ENCODE assay signal across 18 cellular contexts in the genomic region with DNA sequence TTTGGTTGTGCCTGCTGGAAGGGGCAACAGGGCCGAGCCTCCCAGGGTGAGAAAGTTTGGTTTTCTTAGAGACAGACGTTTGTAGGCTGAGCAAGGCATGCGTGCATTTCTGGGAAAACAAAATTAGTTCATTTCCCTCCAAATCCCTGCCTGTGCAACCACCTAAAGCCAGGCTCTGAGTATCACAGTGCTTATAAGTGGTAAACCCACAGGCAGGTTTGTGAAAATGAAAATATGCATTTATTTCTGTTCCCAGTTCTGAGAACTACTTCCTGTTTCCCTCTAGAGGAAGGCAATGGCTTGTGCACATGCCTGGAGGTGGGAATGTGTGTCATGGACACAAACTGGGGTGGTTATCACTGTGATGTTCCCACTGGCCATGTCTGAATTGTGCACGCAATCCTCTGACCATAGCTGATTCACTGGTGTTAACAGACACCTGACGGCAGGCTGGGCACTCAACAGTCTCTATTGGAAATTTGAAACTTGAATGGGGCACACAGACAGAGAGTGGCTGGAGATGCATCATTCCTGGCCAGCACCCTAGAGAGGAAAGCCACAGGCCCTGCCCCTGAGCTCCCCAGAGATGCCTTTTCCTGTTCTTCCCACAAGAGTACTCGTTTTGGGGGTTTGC. TPM values are rescaled to one million over a fixed set of nuclear protein-coding genes. Genes with fewer than 3 reads are reported as not detected.
DNase-seq lines count a peak whose midpoint lies in the region; ATAC-seq, FAIRE-seq and TF ChIP-seq lines count a peak whose summit lies in the region.
"Had no signal": no experiment of that assay in that cellular context is flagged by ENCODE, and none has a peak within 500 bp of the region (broad histone marks: within the 10 kb centered on the region; RNA-seq: fewer than 3 reads in every experiment).

No MANE protein-coding gene starts in this region.

- POLR2A ChIA-PET in SK-N-SH (lab: Yijun Ruan, JAX) (no interaction called here), T-cell (lab: Charles Lee) (interaction anchor here (0.5 to 0.7 kb wide), 3 partner anchors 22 to 67 kb away, joined by 3 to 4 read pairs (median 3); a partner anchor contains a TSS), PC-9 (lab: Charles Lee; ENCODE audit: unreplicated experiment) (no interaction called here)

- H3K27me3 ChIP-seq in SK-N-SH (ENCODE audit: insufficient read depth) (no peaks in the 10 kb centered on the region), foreskin keratinocyte (no peaks in the 10 kb centered on the region), PC-9 (ENCODE audit: insufficient read depth, low read depth) (no peaks in the 10 kb centered on the region), pancreas (no peaks in the 10 kb centered on the region)
- H3K27me3 ChIP-seq: cardiac muscle cell, SJSA1 had no signal

- no peaks in the 10 kb centered on the region; the same call in 1 of the 2 replicates for H3K79me2 ChIP-seq in SK-N-SH (ENCODE audit: insufficient read depth)
- H3K79me2 ChIP-seq in PC-9 (ENCODE audit: low read depth) = no peaks in the 10 kb centered on the region; the same call in 1 of the 2 replicates

- no peak overlapping the region for H3K4me3 Mint-ChIP-seq in T-cell
- H3K4me3 Mint-ChIP-seq: type B pancreatic cell, WTC11 had no signal

- WGBS in SK-N-SH (ENCODE audit: low lambda C conversion rate) = 58% methylated on average over 6 of the region's 6 CpGs
- WGBS in pancreas, 2 donors = 35 to 48% methylated on average over 6 of the region's 6 CpGs

- peaks cover 4% of the 10 kb centered on the region for H3K36me3 Mint-ChIP-seq in T-cell
- H3K36me3 Mint-ChIP-seq: type B pancreatic cell, WTC11 had no signal

- CTCF ChIA-PET in SK-N-SH (lab: Yijun Ruan, JAX) = interaction anchor here (1.2 kb wide), 1 partner anchor 96 kb away, joined by 3 read pairs; no protein-coding TSS in a partner anchor
- CTCF ChIA-PET in T-cell (lab: Charles Lee) = interaction anchor here in 1 of 2 donors (0.8 kb wide), 1 partner anchor 96 kb away, joined by 3 read pairs; no protein-coding TSS in a partner anchor
- CTCF ChIA-PET in PC-9 (lab: Charles Lee) = interaction anchor here (0.6 kb wide), 2 partner anchors 39 to 49 kb away, joined by 3 to 4 read pairs; no protein-coding TSS in a partner anchor

- peaks cover 45 to 49% (median 46%) of the 10 kb centered on the region in 3 donors for H3K4me1 Mint-ChIP-seq in T-cell

- H3K4me3 ChIP-seq in SK-N-SH (ENCODE audit: low read depth in 2 of 2, low read length in 1 of 2) (no peak overlapping the region), PC-9 (no peak overlapping the region), pancreas (no peak overlapping the region)
- H3K4me3 ChIP-seq: cardiac muscle cell, SJSA1 had no signal

- H3F3A ChIP-seq in SK-N-SH (replicated peaks; ENCODE audit: insufficient read depth) = no peaks in the 10 kb centered on the region
- H3F3A ChIP-seq in PC-9 (ENCODE audit: insufficient read depth, low read depth) = peaks cover 18% of the 10 kb centered on the region

- peaks cover 4 to 5% of the 10 kb centered on the region in 2 experiments; a peak in 3 of 4 replicates for H3K4me1 ChIP-seq in SK-N-SH (ENCODE audit: control insufficient read depth in 1 of 2, insufficient read depth in 2 of 2, low read depth in 1 of 2, low read length in 1 of 2)
- peaks cover 33% of the 10 kb centered on the region for H3K4me1 ChIP-seq in foreskin keratinocyte
- peaks cover 24% of the 10 kb centered on the region for H3K4me1 ChIP-seq in PC-9 (replicated peaks; ENCODE audit: insufficient read depth)
- H3K4me1 ChIP-seq in pancreas = no peaks in the 10 kb centered on the region

- H4K20me1 ChIP-seq in SK-N-SH (ENCODE audit: insufficient read depth) (no peaks in the 10 kb centered on the region), PC-9 (ENCODE audit: insufficient read depth) (no peaks in the 10 kb centered on the region; the same call in none of the 2 replicates)

- H3K9ac ChIP-seq in SK-N-SH = no peak overlapping the region

- ATAC-seq in SK-N-SH treated with all-trans-retinoic acid at 6 μM for 48 hours (no peak), T-cell (replicated peaks in 1 of 4) (no peak), foreskin keratinocyte (no peak), GM21737 (IDR thresholded peaks at IDR 0.05; ENCODE audit: unreplicated experiment) (no peak), pancreas (no peak)
- ATAC-seq: WTC11 had no signal

- intact Hi-C loops in PC-9 (cut with micrococcal nuclease; ENCODE audit: unreplicated experiment) = no loop called here
- intact Hi-C loops in pancreas (cut with DNase I) = no loop called here

- no peaks in the 10 kb centered on the region for H3K36me3 ChIP-seq in SK-N-SH (replicated peaks in 1 of 2; ENCODE audit: control insufficient read depth in 1 of 2, insufficient read depth in 2 of 2, low read length in 1 of 2)
- no peaks in the 10 kb centered on the region for H3K36me3 ChIP-seq in PC-9 (ENCODE audit: low read depth)
- no peaks in the 10 kb centered on the region for H3K36me3 ChIP-seq in pancreas
- H3K36me3 ChIP-seq: cardiac muscle cell, SJSA1 had no signal

- TF ChIP-seq RAD21 in SK-N-SH (IDR thresholded peaks at IDR 0.05; ENCODE audit: low read length) = no peak

- no peak for TF ChIP-seq EP300 in SK-N-SH (IDR thresholded peaks at IDR 0.05; ENCODE audit: borderline replicate concordance in 1 of 2, low read depth in 1 of 2, low read length in 1 of 2)

- peak overlapping the region; percentile 36 to 74 for H3K27ac Mint-ChIP-seq in T-cell
- H3K27ac Mint-ChIP-seq: type B pancreatic cell, WTC11 had no signal

- TF ChIP-seq CTCF in SK-N-SH (IDR thresholded peaks at IDR 0.05) (peak; percentile 7; the same call in 1 of the 2 replicates), foreskin keratinocyte (conservative IDR thresholded peaks at IDR 0.05) (no peak), PC-9 (conservative IDR thresholded peaks at IDR 0.05) (no peak; the same call in 1 of the 2 replicates), pancreas (IDR thresholded peaks at IDR 0.05) (no peak)

- FAIRE-seq in pancreas (lab: Jason Lieb, UNC) = no peak

- no TSS peak for BruUV-seq in PC-9 (replicated peaks; lab: Mats Ljungman, UMichigan)

- H3K9me2 ChIP-seq in SK-N-SH = no peaks in the 10 kb centered on the region
- H3K9me2 ChIP-seq in PC-9 (ENCODE audit: insufficient read depth) = no peaks in the 10 kb centered on the region

- H3K27ac ChIP-seq in SK-N-SH (ENCODE audit: low read depth in 2 of 2, low read length in 1 of 2) (no peak overlapping the region), foreskin keratinocyte (peak overlapping the region; percentile 63), PC-9 (no peak overlapping the region), pancreas (no peak overlapping the region)
- H3K27ac ChIP-seq: cardiac muscle cell, HL-60, SJSA1 had no signal

- no peak overlapping the region for H2AFZ ChIP-seq in SK-N-SH (ENCODE audit: low read depth)
- H2AFZ ChIP-seq in PC-9 = no peak overlapping the region

- H3K4me2 ChIP-seq in SK-N-SH = no peak overlapping the region
- H3K4me2 ChIP-seq in PC-9 = no peak overlapping the region

- H3K9me3 Mint-ChIP-seq in T-cell = no peaks in the 10 kb centered on the region
- H3K9me3 Mint-ChIP-seq: type B pancreatic cell, WTC11 had no signal

- no peaks in the 10 kb centered on the region for H3K27me3 Mint-ChIP-seq in T-cell

- H3K9me3 ChIP-seq in SK-N-SH (no peaks in the 10 kb centered on the region), PC-9 (ENCODE audit: insufficient read depth, low read depth) (no peaks in the 10 kb centered on the region), pancreas (no peaks in the 10 kb centered on the region)
- H3K9me3 ChIP-seq: SJSA1 had no signal

- DNase-seq in SK-N-SH (no peak), HT1080 (ENCODE audit: low read depth) (peak; percentile 78), T-cell (no peak), foreskin keratinocyte (no peak), PC-9 (no peak), pancreas (no peak)
- DNase-seq: 8988T, DMS 273 treated with DMSO at 0.1 percent for 48 hours, mesendoderm, NCI-H1105 treated with DMSO at 0.1 percent for 48 hours, NCI-H510A treated with DMSO at 0.1 percent for 48 hours had no signal

TF ChIP-seq in SK-N-SH, 30 proteins besides CTCF, POLR2A, EP300 and RAD21 (continues in another document):
- no peak for TF ChIP-seq RCOR1 (IDR thresholded peaks at IDR 0.05; ENCODE audit: low read length)

TF ChIP-seq in SK-N-SH treated with all-trans-retinoic acid at 6 μM for 48 hours, 23 proteins besides CTCF, POLR2A, EP300 and RAD21 (continues in another document):
- TF ChIP-seq TCF4 (CRISPR knock-in tag; IDR thresholded peaks at IDR 0.05; ENCODE audit: borderline replicate concordance) (no peak), RARB (CRISPR knock-in tag; IDR thresholded peaks at IDR 0.05) (no peak), PPARA (CRISPR knock-in tag; IDR thresholded peaks at IDR 0.05; ENCODE audit: borderline replicate concordance) (no peak), SNAI2 (CRISPR knock-in tag; IDR thresholded peaks at IDR 0.05) (no peak), ZNF8 (CRISPR knock-in tag; IDR thresholded peaks at IDR 0.05) (no peak), ESRRG (CRISPR knock-in tag; IDR thresholded peaks at IDR 0.05) (no peak)

RNA-seq across cellular contexts. Expression of a gene that starts 26.3 kb away (rescaled TPM):
- polyA plus RNA-seq in SK-N-SH (2012; rRNA removed) = 2.5 and 3.8 TPM in 2 replicates
- polyA plus RNA-seq in SK-N-SH (2012; cell fraction: cytosol; rRNA removed) = 1.9 and 2.3 TPM in 2 replicates
- 4.3 and 7.1 TPM in 2 replicates for polyA plus RNA-seq in SK-N-SH (2012; cell fraction: nucleus; rRNA removed)
- 5.8 and 6.4 TPM in 2 replicates for total RNA-seq in HT1080 (2014; rRNA removed; shearing (Covaris generic))
- 8.4 and 11.5 TPM in 2 replicates for polyA plus RNA-seq in HT1080 (2015; cell fraction: cytosol; rRNA removed)
- polyA plus RNA-seq in HT1080 (2015; cell fraction: nucleus; rRNA removed) = 9.1 and 9.4 TPM in 2 replicates
- 10 to 100 TPM; 12.7 to 27.9 (median 26.9) TPM for total RNA-seq in T-cell
- total RNA-seq in foreskin keratinocyte = 18.4 and 18.8 TPM in 2 replicates
- polyA plus RNA-seq in foreskin keratinocyte = 27.6 and 29.6 TPM in 2 replicates
- 30.8 and 36.6 TPM in 2 replicates for total RNA-seq in PC-9 (2021)
- 1 to 10 TPM; 1.8 to 8.4 (median 2.6) TPM for total RNA-seq in pancreas
- polyA plus RNA-seq in pancreas = 1 to 10 TPM; 5.3 to 5.4 TPM

RNA-seq across cellular contexts. Expression of a gene that starts 56.4 kb away (rescaled TPM):
- polyA plus RNA-seq in SK-N-SH (2012; rRNA removed) (not detected in 2 replicates), foreskin keratinocyte (not detected in 2 replicates), pancreas (under 1 TPM; 0.23 to 0.34 TPM)
- polyA plus RNA-seq in SK-N-SH (2012; cell fraction: cytosol; rRNA removed) = 0.01 TPM in 1 of 2 replicates, not detected in the other
- polyA plus RNA-seq in SK-N-SH (2012; cell fraction: nucleus; rRNA removed) = not detected in 2 replicates
- total RNA-seq in HT1080 (2014; rRNA removed; shearing (Covaris generic)) = 0.02 TPM in 1 of 2 replicates, not detected in the other
- 0.01 TPM in 1 of 2 replicates, not detected in the other for polyA plus RNA-seq in HT1080 (2015; cell fraction: cytosol; rRNA removed)
- polyA plus RNA-seq in HT1080 (2015; cell fraction: nucleus; rRNA removed) = 0.02 TPM in 1 of 2 replicates, not detected in the other
- total RNA-seq in T-cell (not detected), foreskin keratinocyte (not detected in 2 replicates), PC-9 (2021) (not detected in 2 replicates), pancreas (under 1 TPM in 2 of 6 donors, not detected in 4; 0.03 to 0.12 TPM)
- total RNA-seq: SJSA1 had no signal

Comparison
In these comparisons a context has a peak if more than half of its experiments do, and no peak if none do; other contexts are left out.
1. POLR2A ChIA-PET loops: an anchor here in T-cell (0.5 to 0.7 kb wide); none called in SK-N-SH and PC-9.